1 cellular context compared by ENCODE assay signal in genomic region chr17:75778861-75779249, GRCh38.
TF ChIP-seq lines count a peak whose summit lies in the region.

No MANE protein-coding gene starts in this region.

TF ChIP-seq in HepG2, 621 proteins besides CTCF, POLR2A, EP300 and RAD21 (continued from another document):
- TF ChIP-seq E2F5 (CRISPR knock-in tag; conservative IDR thresholded peaks at IDR 0.05) (no peak), ZBTB7A (CRISPR knock-in tag; IDR thresholded peaks at IDR 0.05) (peak; percentile 58; the same call in 1 of the 2 replicates), ZBTB25 (CRISPR knock-in tag; IDR thresholded peaks at IDR 0.05) (no peak), NFE2 (CRISPR knock-in tag; IDR thresholded peaks at IDR 0.05) (no peak), HMGXB4 (CRISPR knock-in tag; IDR thresholded peaks at IDR 0.05; ENCODE audit: borderline replicate concordance in 1 of 2, low read depth in 1 of 2) (no peak; a peak in 1 of 4 replicates), ZNF569 (CRISPR knock-in tag; IDR thresholded peaks at IDR 0.05; ENCODE audit: borderline replicate concordance) (no peak), ZNF101 (CRISPR knock-in tag; IDR thresholded peaks at IDR 0.05; ENCODE audit: borderline replicate concordance, low read depth) (no peak), ZNF446 (CRISPR knock-in tag; IDR thresholded peaks at IDR 0.05) (no peak), ZKSCAN8 (CRISPR knock-in tag; IDR thresholded peaks at IDR 0.05; ENCODE audit: borderline replicate concordance) (no peak), ZNF142 (CRISPR knock-in tag; IDR thresholded peaks at IDR 0.05) (no peak), TARDBP (CRISPR knock-in tag; IDR thresholded peaks at IDR 0.05) (0 out of 2 replicates have a peak, but pooled peaks have one; percentile 26), SRF (IDR thresholded peaks at IDR 0.05; ENCODE audit: low read depth, low read length) (no peak), SMAD1 (CRISPR knock-in tag; IDR thresholded peaks at IDR 0.05; ENCODE audit: borderline replicate concordance, low read depth) (peak; percentile 38; the same call in 1 of the 2 replicates), PREB (CRISPR knock-in tag; IDR thresholded peaks at IDR 0.05) (no peak), IRF9 (CRISPR knock-in tag; IDR thresholded peaks at IDR 0.05; ENCODE audit: borderline replicate concordance) (no peak), HNF4G (IDR thresholded peaks at IDR 0.05; ENCODE audit: borderline replicate concordance, low read depth, low read length) (peak; percentile 3; the same call in 1 of the 2 replicates), HNF4G (CRISPR knock-in tag; IDR thresholded peaks at IDR 0.05; ENCODE audit: borderline replicate concordance, low read depth) (no peak), RXRA (CRISPR knock-in tag; IDR thresholded peaks at IDR 0.05) (peak; percentile 16; the same call in 1 of the 2 replicates), ZXDC (CRISPR knock-in tag; IDR thresholded peaks at IDR 0.05) (no peak), AKAP8 (CRISPR knock-in tag; IDR thresholded peaks at IDR 0.05) (0 out of 2 replicates have a peak, but pooled peaks have one; percentile 46), HBP1 (CRISPR knock-in tag; IDR thresholded peaks at IDR 0.05; ENCODE audit: low read depth) (0 out of 2 replicates have a peak, but pooled peaks have one; percentile 31), MEIS1 (CRISPR knock-in tag; IDR thresholded peaks at IDR 0.05; ENCODE audit: borderline replicate concordance) (no peak), ATF6 (CRISPR knock-in tag; conservative IDR thresholded peaks at IDR 0.05) (no peak), ZNF354B (CRISPR knock-in tag; IDR thresholded peaks at IDR 0.05) (0 out of 2 replicates have a peak, but pooled peaks have one; percentile 82), SCMH1 (CRISPR knock-in tag; IDR thresholded peaks at IDR 0.05; ENCODE audit: borderline replicate concordance) (no peak), MAX (IDR thresholded peaks at IDR 0.05) (no peak), ETS1 (CRISPR knock-in tag; IDR thresholded peaks at IDR 0.05) (no peak), ZNF660 (CRISPR knock-in tag; IDR thresholded peaks at IDR 0.05; ENCODE audit: borderline replicate concordance, low read depth) (no peak), HMG20B (CRISPR knock-in tag; conservative IDR thresholded peaks at IDR 0.05) (no peak), YY1 (IDR thresholded peaks at IDR 0.05; ENCODE audit: insufficient read depth, insufficient replicate concordance, low read depth, low read length) (peak; percentile 53), ZNF777 (CRISPR knock-in tag; IDR thresholded peaks at IDR 0.05) (no peak), GFI1 (CRISPR knock-in tag; IDR thresholded peaks at IDR 0.05; ENCODE audit: borderline replicate concordance) (no peak), ARID2 (CRISPR knock-in tag; IDR thresholded peaks at IDR 0.05; ENCODE audit: borderline replicate concordance) (0 out of 2 replicates have a peak, but pooled peaks have one; percentile 8), ZNF816 (CRISPR knock-in tag; IDR thresholded peaks at IDR 0.05; ENCODE audit: borderline replicate concordance) (peak; percentile 94), KAT2B (IDR thresholded peaks at IDR 0.05; ENCODE audit: borderline replicate concordance, low read depth, low read length) (no peak), ZNF839 (CRISPR knock-in tag; IDR thresholded peaks at IDR 0.05; ENCODE audit: borderline replicate concordance) (no peak), MYNN (CRISPR knock-in tag; IDR thresholded peaks at IDR 0.05; ENCODE audit: low read depth) (no peak), AGO1 (IDR thresholded peaks at IDR 0.05; ENCODE audit: low read depth, low read length, poor library complexity, severe bottlenecking) (peak; percentile 85), PCBP2 (optimal IDR thresholded peaks at IDR 0.05; ENCODE audit: low read depth, low read length, poor library complexity, severe bottlenecking) (no peak)
